In the genomic region with DNA sequence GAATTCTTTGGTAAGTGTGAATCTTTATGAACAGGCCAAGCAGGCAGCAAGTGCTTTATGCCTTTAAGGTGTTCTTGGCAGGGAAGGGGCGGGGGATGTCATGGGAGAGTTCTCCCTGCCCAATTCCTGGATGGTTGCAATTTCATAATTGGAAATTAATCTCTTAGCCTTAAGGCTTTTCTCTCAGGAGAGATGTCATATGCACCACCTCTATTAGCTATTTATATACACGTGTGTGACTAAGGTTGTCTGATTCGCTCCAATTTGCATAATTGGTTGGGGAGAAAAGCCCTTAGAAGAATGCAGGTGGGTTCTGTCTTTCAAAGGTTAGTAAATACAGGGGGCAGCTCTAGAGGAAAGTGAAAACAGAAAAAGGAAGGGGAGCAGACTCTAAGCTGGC, we compare ENCODE assay signal across 17 cellular contexts. TPM values are rescaled to one million over a fixed set of nuclear protein-coding genes. Genes with fewer than 3 reads are reported as not detected.
DNase-seq lines count a peak whose midpoint lies in the region; ATAC-seq and TF ChIP-seq lines count a peak whose summit lies in the region.
"Had no signal": no experiment of that assay in that cellular context is flagged by ENCODE, and none has a peak within 500 bp of the region (broad histone marks: within the 10 kb centered on the region; RNA-seq: fewer than 3 reads in every experiment).

No MANE protein-coding gene starts in this region.

- peaks cover 73 to 82% of the 10 kb centered on the region in 2 donors for H3K4me1 Mint-ChIP-seq in natural killer cell
- H3K4me1 Mint-ChIP-seq: activated naive CD4-positive, alpha-beta T cell treated with anti-CD3 and anti-CD28 coated beads, Interleukin-2, amount 50 U/mL, for 24 hours; neural crest cell had no signal

- H2AFZ ChIP-seq in Karpas-422 (ENCODE audit: low read length): no peak overlapping the region
- H2AFZ ChIP-seq: GM23338 had no signal

- no peaks in the 10 kb centered on the region for H3K27me3 ChIP-seq in Karpas-422 (ENCODE audit: low read length)

- no peak overlapping the region for H3K4me2 ChIP-seq in Karpas-422 (ENCODE audit: low read depth, low read length, poor library complexity, severe bottlenecking)
- H3K4me2 ChIP-seq: GM23338 had no signal

- H3K9me3 ChIP-seq in Karpas-422 (ENCODE audit: low read length): no peaks in the 10 kb centered on the region

- H3K79me2 ChIP-seq in Karpas-422 (ENCODE audit: low read length): no peaks in the 10 kb centered on the region

- H3K4me3 ChIP-seq in Karpas-422 (ENCODE audit: low read length): no peak overlapping the region
- H3K4me3 ChIP-seq: GM23338 had no signal

- no peak overlapping the region for H3K27ac ChIP-seq in Karpas-422 (ENCODE audit: low read length)
- H3K27ac ChIP-seq: foreskin keratinocyte had no signal

- no peaks in the 10 kb centered on the region for H3K36me3 Mint-ChIP-seq in natural killer cell
- H3K36me3 Mint-ChIP-seq: activated naive CD4-positive, alpha-beta T cell treated with anti-CD3 and anti-CD28 coated beads, Interleukin-2, amount 50 U/mL, for 24 hours had no signal

- H3K36me3 ChIP-seq in Karpas-422 (ENCODE audit: insufficient read depth, low read length): no peaks in the 10 kb centered on the region

- H4K20me1 ChIP-seq in Karpas-422 (ENCODE audit: insufficient read depth, low read depth, low read length): no peaks in the 10 kb centered on the region

- no peaks in the 10 kb centered on the region for H3K9me3 Mint-ChIP-seq in natural killer cell
- H3K9me3 Mint-ChIP-seq: activated naive CD4-positive, alpha-beta T cell treated with anti-CD3 and anti-CD28 coated beads, Interleukin-2, amount 50 U/mL, for 24 hours; GM23338; neural crest cell; stimulated activated naive CD8-positive, alpha-beta T cell treated with anti-CD3 and anti-CD28 coated beads, Interleukin-15, Interleukin-2, amounts not matched to agents 100 ng/mL and 50 ng/mL, for 24 hours had no signal

- no peak for TF ChIP-seq CTCF in natural killer cell (IDR thresholded peaks at IDR 0.05)

- H3K27ac Mint-ChIP-seq in natural killer cell: peak overlapping the region; percentile 93 to 99
- H3K27ac Mint-ChIP-seq: activated naive CD4-positive, alpha-beta T cell treated with anti-CD3 and anti-CD28 coated beads, Interleukin-2, amount 50 U/mL, for 24 hours; GM23338 had no signal

- peaks cover 8% of the 10 kb centered on the region for H3K4me1 ChIP-seq in Karpas-422 (ENCODE audit: low read length)
- H3K4me1 ChIP-seq: foreskin keratinocyte had no signal

- no peaks in the 10 kb centered on the region for H3K27me3 Mint-ChIP-seq in natural killer cell (ENCODE audit: low read depth in 2 of 2)

- intact Hi-C loops in natural killer cell (cut with micrococcal nuclease): loop anchor here (5.0 kb wide), 1 partner anchor 164 kb away; no protein-coding TSS in a partner anchor

- H3K9ac ChIP-seq in Karpas-422 (ENCODE audit: low read length): no peak overlapping the region

- peak; percentile 48 for ATAC-seq in GM18868 (IDR thresholded peaks at IDR 0.05; ENCODE audit: unreplicated experiment)
- ATAC-seq in GM21528 (IDR thresholded peaks at IDR 0.05; ENCODE audit: low FRiP score, unreplicated experiment): peak; percentile 55
- peak; percentile 36 for ATAC-seq in HG03139 (IDR thresholded peaks at IDR 0.05; ENCODE audit: unreplicated experiment)
- ATAC-seq in natural killer cell: peak in 2 of 3 donors; percentile 11
- ATAC-seq in GM19452 (IDR thresholded peaks at IDR 0.05; ENCODE audit: unreplicated experiment): no peak
- no peak for ATAC-seq in GM19467 (IDR thresholded peaks at IDR 0.05; ENCODE audit: unreplicated experiment)
- ATAC-seq: foreskin keratinocyte, GM23338 had no signal

- DNase-seq in natural killer cell (no peak), Karpas-422 (no peak), NCI-H1694 (lab: John Stamatoyannopoulos, UW) (no peak)
- DNase-seq: C1 segment of cervical spinal cord; effector memory CD4-positive, alpha-beta T cell; foreskin keratinocyte; NCI-H2227 treated with DMSO at 0.1 percent for 48 hours had no signal

- H3K9me2 ChIP-seq in Karpas-422 (replicated peaks; ENCODE audit: insufficient read depth, low read length): no peaks in the 10 kb centered on the region

- H3K4me3 Mint-ChIP-seq in natural killer cell: peak overlapping the region; percentile 86
- H3K4me3 Mint-ChIP-seq: activated naive CD4-positive, alpha-beta T cell treated with anti-CD3 and anti-CD28 coated beads, Interleukin-2, amount 50 U/mL, for 24 hours; GM23338; neural crest cell had no signal

RNA-seq across cellular contexts. Expression of a gene that starts 5.2 kb away (rescaled TPM):
- total RNA-seq in natural killer cell: 10 to 100 TPM in 1 of 3 donors, 1 to 10 TPM in 2; 9.3 to 13.4 (median 9.6) TPM
- 0.22 TPM in 1 of 2 replicates, not detected in the other for total RNA-seq in Karpas-422 (2014; rRNA removed; shearing (Covaris generic); ENCODE audit: low replicate concordance)
- total RNA-seq: lung microvascular endothelial cell had no signal

RNA-seq across cellular contexts. Expression of a gene that starts 46.2 kb away (rescaled TPM):
- 10 to 100 TPM; 25.0 to 45.0 (median 26.6) TPM for total RNA-seq in natural killer cell
- total RNA-seq in Karpas-422 (2014; rRNA removed; shearing (Covaris generic); ENCODE audit: low replicate concordance): 2.5 and 8.6 TPM in 2 replicates

Comparison
In these comparisons a context has a peak if more than half of its experiments do, and no peak if none do; other contexts are left out.
1. ATAC-seq: peak in GM18868 (single experiment), GM21528 (single experiment), HG03139 (single experiment) and natural killer cell (2 of 3); none in GM19452 (single experiment) and GM19467 (single experiment).